10 cellular contexts compared by ENCODE assay signal in genomic region chr3:67349551-67350174, GRCh38.
DNase-seq lines count a peak whose midpoint lies in the region; ATAC-seq lines count a peak whose summit lies in the region.
"Had no signal": no experiment of that assay in that cellular context is flagged by ENCODE, and none has a peak within 500 bp of the region (broad histone marks: within the 10 kb centered on the region; RNA-seq: fewer than 3 reads in every experiment).

No MANE protein-coding gene starts in this region.

- intact Hi-C loops in left colon (cut with DNase I, micrococcal nuclease), result no loop called here

- H3K18ac ChIP-seq in mesendoderm (ENCODE audit: low read length), result no peak overlapping the region

- H4K8ac ChIP-seq in mesendoderm (ENCODE audit: low read depth, low read length), result no peak overlapping the region

- peak; percentile 90 for ATAC-seq in HG02763 (IDR thresholded peaks at IDR 0.05; ENCODE audit: unreplicated experiment)
- no peak for ATAC-seq in left colon
- ATAC-seq: right cardiac atrium, T-cell had no signal

- no peak overlapping the region for H3K27ac ChIP-seq in mesendoderm (ENCODE audit: low read depth, low read length)

- no peak overlapping the region for H2BK120ac ChIP-seq in mesendoderm (ENCODE audit: low read depth, low read length)

- no peak overlapping the region for H3K4me2 ChIP-seq in mesendoderm (ENCODE audit: low read length)

- H3K79me2 ChIP-seq in mesendoderm (ENCODE audit: control insufficient read depth, insufficient read depth, low read length), result no peaks in the 10 kb centered on the region

- H3K4me1 ChIP-seq in mesendoderm (ENCODE audit: control insufficient read depth, low read depth, low read length), result no peaks in the 10 kb centered on the region

- H4K5ac ChIP-seq in mesendoderm (ENCODE audit: low read length), result no peak overlapping the region

- H3K9ac ChIP-seq in mesendoderm (ENCODE audit: low read length), result no peak overlapping the region

- H3K27me3 ChIP-seq in mesendoderm (ENCODE audit: insufficient read depth, low read length, poor library complexity), result no peaks in the 10 kb centered on the region

- H3K56ac ChIP-seq in mesendoderm (ENCODE audit: low read length), result no peak overlapping the region

- H3K23ac ChIP-seq in mesendoderm (ENCODE audit: low read length), result no peak overlapping the region

- H3K4me3 ChIP-seq in mesendoderm (ENCODE audit: low read length), result no peak overlapping the region

- no peaks in the 10 kb centered on the region for H3K36me3 ChIP-seq in mesendoderm (ENCODE audit: control insufficient read depth, insufficient read depth, low read length)

- no peak overlapping the region for H3K4ac ChIP-seq in mesendoderm (ENCODE audit: low read depth, low read length)

- H2BK5ac ChIP-seq in mesendoderm (ENCODE audit: low read length), result no peak overlapping the region

- H2BK15ac ChIP-seq in mesendoderm (replicated peaks; ENCODE audit: low read depth), result no peak overlapping the region

- H2AK5ac ChIP-seq in mesendoderm (ENCODE audit: low read length), result no peak overlapping the region

- H3K79me1 ChIP-seq in mesendoderm (ENCODE audit: low read length), result no peaks in the 10 kb centered on the region

- DNase-seq in GM19238 (ENCODE audit: insufficient read length, low spot score), result peak; percentile 2
- DNase-seq in RPMI7951 (ENCODE audit: low read depth), result peak; percentile 66
- peak; percentile 29 to 33 for DNase-seq in stimulated activated CD4-positive, alpha-beta T cell treated with anti-CD3 and anti-CD28 coated beads, Interleukin-15, amount 100 ng/mL, for 48 hours (ENCODE audit: low read depth in 2 of 2)
- no peak for DNase-seq in SKM-1 treated with dmso at 0.1 percent for 144 hours (lab: John Stamatoyannopoulos, UW; ENCODE audit: unreplicated experiment)
- DNase-seq in NCI-H1105 treated with DMSO at 0.1 percent for 48 hours (lab: John Stamatoyannopoulos, UW), result no peak
- no peak for DNase-seq in mesendoderm
- DNase-seq in left colon, result no peak
- DNase-seq: right cardiac atrium, T-cell had no signal

Comparison
In these comparisons a context has a peak if more than half of its experiments do, and no peak if none do; other contexts are left out.
1. DNase-seq: peak in GM19238 (single experiment), RPMI7951 (single experiment) and stimulated activated CD4-positive, alpha-beta T cell treated with anti-CD3 and anti-CD28 coated beads, Interleukin-15, amount 100 ng/mL, for 48 hours (2 of 2); none in SKM-1 treated with dmso at 0.1 percent for 144 hours (single experiment), NCI-H1105 treated with DMSO at 0.1 percent for 48 hours (single experiment), mesendoderm (single experiment) and left colon (0 of 2).